18 cellular contexts compared by ENCODE assay signal in the genomic region with DNA sequence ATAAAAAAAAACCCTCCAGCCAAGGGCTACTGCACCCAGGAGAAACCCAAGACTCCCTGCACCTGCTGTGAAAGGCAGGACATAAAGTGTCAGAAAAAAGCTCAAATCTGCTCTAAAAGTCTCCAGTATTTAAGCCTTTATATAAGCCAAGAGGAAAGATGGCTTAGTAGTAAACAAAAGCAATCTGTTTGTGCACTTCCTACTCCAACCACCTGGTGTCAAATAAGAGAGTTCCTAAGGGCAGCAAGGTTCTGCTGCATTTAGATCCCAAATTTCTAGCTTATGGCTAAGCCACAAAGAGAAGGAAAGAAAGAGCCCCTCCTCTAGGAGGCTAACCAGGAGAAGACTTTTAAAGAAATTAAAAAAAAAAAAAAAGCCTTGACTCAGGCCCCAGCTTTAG. TPM values are rescaled to one million over a fixed set of nuclear protein-coding genes. Genes with fewer than 3 reads are reported as not detected.
DNase-seq lines count a peak whose midpoint lies in the region; ATAC-seq and TF ChIP-seq lines count a peak whose summit lies in the region.
"Had no signal": no experiment of that assay in that cellular context is flagged by ENCODE, and none has a peak within 500 bp of the region (broad histone marks: within the 10 kb centered on the region; RNA-seq: fewer than 3 reads in every experiment).

No MANE protein-coding gene starts in this region.

- intact Hi-C loops in body of pancreas (cut with DNase I) = no loop called here

- no peaks in the 10 kb centered on the region for H3K27me3 ChIP-seq in BLaER1 treated with 17β-estradiol and CSF1 and Interleukin-3, amounts not matched to agents 10 nM and 100 nM
- H3K27me3 ChIP-seq in H9 (ENCODE audit: insufficient read depth, low read length) (no peaks in the 10 kb centered on the region; the same call in 1 of the 2 replicates), body of pancreas (no peaks in the 10 kb centered on the region)
- H3K27me3 ChIP-seq: cardiac muscle cell had no signal

- no peak overlapping the region for H2BK12ac ChIP-seq in H9 (ENCODE audit: insufficient read length, low read depth, low read length)

- DNase-seq in H9 (no peak), body of pancreas (peak in 1 of 4 donors; percentile 3), 8988T (no peak), NCI-H2081 (lab: John Stamatoyannopoulos, UW) (no peak)
- no peak for DNase-seq in naive thymus-derived CD8-positive, alpha-beta T cell
- DNase-seq: hypothalamus, IMR-90, NCI-H1436, NCI-H748 treated with DMSO at 0.1 percent for 48 hours, posterior cingulate gyrus, T-helper 9 cell had no signal

- POLR2A ChIA-PET in naive thymus-derived CD8-positive, alpha-beta T cell (lab: Charles Lee) = interaction anchor here (0.6 to 1.4 kb wide), 2 partner anchors 65 to 1078 kb away, joined by 4 to 6 read pairs; a partner anchor contains a TSS

- H2BK5ac ChIP-seq in H9 (ENCODE audit: insufficient read length, low read length) = no peak overlapping the region

- ATAC-seq in body of pancreas (peak; percentile 5), HG02840 (IDR thresholded peaks at IDR 0.05; ENCODE audit: low FRiP score, unreplicated experiment) (no peak), HG03432 (IDR thresholded peaks at IDR 0.05; ENCODE audit: unreplicated experiment) (no peak)
- ATAC-seq in naive thymus-derived CD8-positive, alpha-beta T cell = no peak
- ATAC-seq: Right ventricle myocardium inferior had no signal

- no peak overlapping the region for H3K4ac ChIP-seq in H9 (ENCODE audit: low read depth, low read length)

- H2BK15ac ChIP-seq in H9 (ENCODE audit: low read depth, low read length) = no peak overlapping the region

- no peak overlapping the region for H2AFZ ChIP-seq in H9 (ENCODE audit: low read length)

- H3K79me1 ChIP-seq in H9 (ENCODE audit: insufficient read depth, low read depth, low read length, poor library complexity, severe bottlenecking) = no peaks in the 10 kb centered on the region

- peak overlapping the region in 2 of 11 experiments; percentile 60 to 79; a peak in 3 of 22 replicates for H3K27ac ChIP-seq in BLaER1 treated with 17β-estradiol and CSF1 and Interleukin-3, amounts not matched to agents 10 nM and 100 nM
- H3K27ac ChIP-seq in H9 (ENCODE audit: insufficient read length, low read depth, low read length) = no peak overlapping the region
- peak overlapping the region in 3 of 4 donors; percentile 80 to 87 (median 84) for H3K27ac ChIP-seq in body of pancreas
- H3K27ac ChIP-seq: cardiac muscle cell had no signal

- no peak overlapping the region for H3T11ph ChIP-seq in H9 (ENCODE audit: low read length)

- H3K56ac ChIP-seq in H9 (ENCODE audit: insufficient read length, low read depth, low read length) = no peak overlapping the region

- TF ChIP-seq CTCF in H9 (conservative IDR thresholded peaks at IDR 0.05) (peak; percentile 47), body of pancreas (IDR thresholded peaks at IDR 0.05) (peak in 6 of 7 experiments; percentile 6 to 30 (median 18))

- peaks cover 59 to 68% of the 10 kb centered on the region in 2 experiments for H3K4me1 Mint-ChIP-seq in H9
- peaks cover 25 to 47% (median 40%) of the 10 kb centered on the region in 4 donors for H3K4me1 Mint-ChIP-seq in naive thymus-derived CD8-positive, alpha-beta T cell

- H3K9me3 ChIP-seq in BLaER1 treated with 17β-estradiol and CSF1 and Interleukin-3, amounts not matched to agents 10 nM and 100 nM (replicated peaks in 1 of 11) = no peaks in the 10 kb centered on the region
- H3K9me3 ChIP-seq in H9 (ENCODE audit: control insufficient read depth, low read depth, low read length) (no peaks in the 10 kb centered on the region), body of pancreas (no peaks in the 10 kb centered on the region)

- H4K5ac ChIP-seq in H9 (ENCODE audit: insufficient read length, low read depth, low read length) = no peak overlapping the region

- no peak for TF ChIP-seq POLR2A in body of pancreas (IDR thresholded peaks at IDR 0.05)

- no peak overlapping the region for H3K18ac ChIP-seq in H9 (ENCODE audit: insufficient read length, low read depth, low read length)

- H3K36me3 Mint-ChIP-seq in H9 (ENCODE audit: insufficient read depth in 1 of 3, low read depth in 3 of 3) = no peaks in the 10 kb centered on the region
- no peaks in the 10 kb centered on the region for H3K36me3 Mint-ChIP-seq in naive thymus-derived CD8-positive, alpha-beta T cell

- H3K23ac ChIP-seq in H9 (ENCODE audit: insufficient read length, low read depth, low read length) = no peak overlapping the region

- peaks cover 48% of the 10 kb centered on the region for H3K27me3 Mint-ChIP-seq in H9 (ENCODE audit: low read depth)
- H3K27me3 Mint-ChIP-seq in naive thymus-derived CD8-positive, alpha-beta T cell = no peaks in the 10 kb centered on the region

- H3K4me3 Mint-ChIP-seq in H9 = no peak overlapping the region
- peak overlapping the region in 9 of 10 donors; percentile 19 to 92 (median 87) for H3K4me3 Mint-ChIP-seq in naive thymus-derived CD8-positive, alpha-beta T cell

- H3K36me3 ChIP-seq in BLaER1 treated with 17β-estradiol and CSF1 and Interleukin-3, amounts not matched to agents 10 nM and 100 nM = no peaks in the 10 kb centered on the region
- no peaks in the 10 kb centered on the region for H3K36me3 ChIP-seq in body of pancreas (replicated peaks in 1 of 2; ENCODE audit: insufficient read depth in 1 of 2, low read depth in 2 of 2)
- H3K36me3 ChIP-seq: cardiac muscle cell had no signal

- no peak overlapping the region for H2BK20ac ChIP-seq in H9 (ENCODE audit: low read depth, low read length, poor library complexity, severe bottlenecking)

- H3K27ac Mint-ChIP-seq in H9 = no peak overlapping the region
- H3K27ac Mint-ChIP-seq in naive thymus-derived CD8-positive, alpha-beta T cell = peak overlapping the region in 6 of 10 donors; percentile 90 to 93 (median 92)

- no peaks in the 10 kb centered on the region for H3K9me3 Mint-ChIP-seq in H9
- no peaks in the 10 kb centered on the region for H3K9me3 Mint-ChIP-seq in naive thymus-derived CD8-positive, alpha-beta T cell

- H3K4me3 ChIP-seq in BLaER1 treated with 17β-estradiol and CSF1 and Interleukin-3, amounts not matched to agents 10 nM and 100 nM = no peak overlapping the region
- no peak overlapping the region for H3K4me3 ChIP-seq in body of pancreas
- H3K4me3 ChIP-seq: cardiac muscle cell, lung had no signal

- H3K14ac ChIP-seq in H9 (ENCODE audit: insufficient read depth, low read length) = no peak overlapping the region

- H4K8ac ChIP-seq in H9 (replicated peaks; ENCODE audit: insufficient read length, low read depth, low read length) = no peak overlapping the region

- H2AK5ac ChIP-seq in H9 (ENCODE audit: insufficient read length, low read length) = no peak overlapping the region

- no peak overlapping the region for H3K9ac ChIP-seq in BLaER1 treated with 17β-estradiol and CSF1 and Interleukin-3, amounts not matched to agents 10 nM and 100 nM
- no peak overlapping the region for H3K9ac ChIP-seq in H9 (ENCODE audit: extremely low read depth, insufficient read length, low read length)

- H3K79me2 ChIP-seq in H9 (ENCODE audit: insufficient read depth, low read length) = no peaks in the 10 kb centered on the region

- H4K20me1 ChIP-seq in BLaER1 treated with 17β-estradiol and CSF1 and Interleukin-3, amounts not matched to agents 10 nM and 100 nM = no peaks in the 10 kb centered on the region
- no peaks in the 10 kb centered on the region for H4K20me1 ChIP-seq in H9 (ENCODE audit: control insufficient read depth, insufficient read depth, insufficient read length)

- H4K91ac ChIP-seq in H9 (ENCODE audit: insufficient read length, low read depth, low read length) = no peak overlapping the region

- H3K4me2 ChIP-seq in BLaER1 treated with 17β-estradiol and CSF1 and Interleukin-3, amounts not matched to agents 10 nM and 100 nM = peak overlapping the region in 6 of 11 experiments; percentile 51 to 74 (median 67); a peak in 11 of 22 replicates
- H3K4me2 ChIP-seq in H9 (ENCODE audit: insufficient read depth, insufficient read length, low read length) = no peak overlapping the region

- H3K23me2 ChIP-seq in H9 (ENCODE audit: insufficient read length, low read depth, low read length, poor library complexity, severe bottlenecking) = peaks cover 2% of the 10 kb centered on the region

- no peak overlapping the region for H2BK120ac ChIP-seq in H9 (ENCODE audit: low read depth, low read length, poor library complexity, severe bottlenecking)

- H3K4me1 ChIP-seq in BLaER1 treated with 17β-estradiol and CSF1 and Interleukin-3, amounts not matched to agents 10 nM and 100 nM = peaks cover 6 to 40% (median 37%) of the 10 kb centered on the region in 10 experiments; a peak in 17 of 20 replicates
- H3K4me1 ChIP-seq in H9 (ENCODE audit: insufficient read depth, low read length) (peaks cover 20% of the 10 kb centered on the region), body of pancreas (peaks cover 54% of the 10 kb centered on the region)

RNA-seq across cellular contexts. Expression of a gene that starts 20.6 kb away (rescaled TPM):
- 0.81 and 0.83 TPM in 2 replicates for total RNA-seq in H9 (2021)
- total RNA-seq in body of pancreas = 1 to 10 TPM in 1 of 2 donors, not detected in 1; 4.9 TPM
- under 1 TPM; 0.77 to 0.99 TPM for total RNA-seq in naive thymus-derived CD8-positive, alpha-beta T cell
- polyA plus RNA-seq in naive thymus-derived CD8-positive, alpha-beta T cell = under 1 TPM in 1 of 3 donors, not detected in 2; 0.23 TPM
- total RNA-seq: cardiac muscle cell, Daoy, IMR-90 had no signal
- polyA plus RNA-seq: cardiac muscle cell, IMR-90 had no signal

Comparison
In these comparisons a context has a peak if more than half of its experiments do, and no peak if none do; other contexts are left out.
1. H3K27ac Mint-ChIP-seq: peak in naive thymus-derived CD8-positive, alpha-beta T cell (6 of 10); none in H9 (0 of 3).
2. H3K4me3 Mint-ChIP-seq: peak in naive thymus-derived CD8-positive, alpha-beta T cell (9 of 10); none in H9 (0 of 2).